Comparison of ENCODE assay signal across 12 cellular contexts in genomic region chr17:78253636-78253945, GRCh38. TPM values are rescaled to one million over a fixed set of nuclear protein-coding genes. Genes with fewer than 3 reads are reported as not detected.
DNase-seq lines count a peak whose midpoint lies in the region; ATAC-seq and TF ChIP-seq lines count a peak whose summit lies in the region.
"Not testable (repeated sequence)": the region's sequence is repeated elsewhere in the genome, so short reads cannot be mapped to it uniquely, and the experiment has no call there.
"Had no signal": no experiment of that assay in that cellular context is flagged by ENCODE, and none has a peak within 500 bp of the region (broad histone marks: within the 10 kb centered on the region; RNA-seq: fewer than 3 reads in every experiment).

No MANE protein-coding gene starts in this region.

- H3K4me1 Mint-ChIP-seq in WTC11 (peaks cover 31% of the 10 kb centered on the region), immature natural killer cell (peaks cover 20 to 23% of the 10 kb centered on the region in 2 donors)

- peak overlapping the region; percentile 74 for H3K4me3 Mint-ChIP-seq in WTC11
- H3K4me3 Mint-ChIP-seq in immature natural killer cell: peak overlapping the region; percentile 61 to 83 (median 82)

- peak overlapping the region; percentile 82 for H3K4me2 ChIP-seq in KMS-11

- not testable (repeated sequence) for H3K27me3 ChIP-seq in KMS-11 (ENCODE audit: insufficient read depth, low read depth); neuron (ENCODE audit: insufficient read depth, low read length)
- H3K27me3 ChIP-seq in subcutaneous abdominal adipose tissue (ENCODE audit: control insufficient read depth in 5 of 5, insufficient read depth in 4 of 5, low read length in 5 of 5): peaks cover 0 to 16% (median 7%) of the 10 kb centered on the region in 5 donors

- not testable (repeated sequence) for DNase-seq in WTC11 (ENCODE audit: low spot score); astrocyte of the spinal cord (ENCODE audit: low read depth, low spot score); epithelial cell of esophagus (ENCODE audit: low read depth); immature natural killer cell

- not testable (repeated sequence) for ATAC-seq in WTC11

- not testable (repeated sequence) for H3K9me3 Mint-ChIP-seq in WTC11, immature natural killer cell

- peak overlapping the region; percentile 95; the same call in 1 of the 2 replicates for H2AFZ ChIP-seq in KMS-11 (ENCODE audit: low read depth)
- H2AFZ ChIP-seq in neuron (ENCODE audit: low read depth, low read length): not testable (repeated sequence)

- H3K27ac Mint-ChIP-seq in WTC11 (peak overlapping the region; percentile 88; the same call in 1 of the 2 replicates), immature natural killer cell (peak overlapping the region in 1 of 6 donors; percentile 34)

- H3K4me1 ChIP-seq in KMS-11 (ENCODE audit: low read depth, poor library complexity, severe bottlenecking) (peaks cover 78% of the 10 kb centered on the region), neuron (ENCODE audit: insufficient read depth, low read length) (peaks cover 57% of the 10 kb centered on the region), subcutaneous abdominal adipose tissue (ENCODE audit: control insufficient read depth in 5 of 5, insufficient read depth in 5 of 5, low read length in 5 of 5) (peaks cover 0 to 61% (median 36%) of the 10 kb centered on the region in 5 donors)

- H3K36me3 Mint-ChIP-seq in WTC11, immature natural killer cell: not testable (repeated sequence)

- not testable (repeated sequence) for TF ChIP-seq CTCF in C4-2B (conservative IDR thresholded peaks at IDR 0.05); KMS-11 (conservative IDR thresholded peaks at IDR 0.05; ENCODE audit: low read depth, low read length); WTC11 (IDR thresholded peaks at IDR 0.05); astrocyte of the spinal cord (IDR thresholded peaks at IDR 0.05; ENCODE audit: low read depth, low read length); epithelial cell of esophagus (IDR thresholded peaks at IDR 0.05; ENCODE audit: insufficient read depth, low read depth, low read length, missing control alignments)

- H3K36me3 ChIP-seq in KMS-11 (ENCODE audit: insufficient read depth); neuron (ENCODE audit: insufficient read depth, low read length); subcutaneous abdominal adipose tissue (ENCODE audit: control insufficient read depth in 5 of 5, insufficient read depth in 5 of 5, low read length in 5 of 5): not testable (repeated sequence)

- not testable (repeated sequence) for H3K79me2 ChIP-seq in KMS-11 (ENCODE audit: insufficient read depth, low read depth)

- not testable (repeated sequence) for H4K20me1 ChIP-seq in KMS-11 (ENCODE audit: insufficient read depth)

- CTCF ChIA-PET in WTC11 (lab: Charles Lee): interaction anchor here (0.7 kb wide), 1 partner anchor 13 kb away, joined by 3 read pairs; no protein-coding TSS in a partner anchor

- H3K9me3 ChIP-seq in neuron (ENCODE audit: low read length); subcutaneous abdominal adipose tissue (ENCODE audit: control insufficient read depth in 5 of 5, low read length in 5 of 5): not testable (repeated sequence)

- not testable (repeated sequence) for H3K27me3 Mint-ChIP-seq in WTC11 (ENCODE audit: low read depth); immature natural killer cell (ENCODE audit: low read depth in 3 of 3)

- H3K9ac ChIP-seq in KMS-11 (peak overlapping the region; percentile 95; the same call in 1 of the 2 replicates), subcutaneous abdominal adipose tissue (ENCODE audit: low read length in 5 of 5) (peak overlapping the region in 3 of 5 donors; percentile 84 to 94 (median 84))

- POLR2A ChIA-PET in WTC11 (lab: Charles Lee): interaction anchor here (0.7 to 1.5 kb wide), 3 partner anchors 16 to 101 kb away, joined by 3 to 5 read pairs (median 3); no protein-coding TSS in a partner anchor

- not testable (repeated sequence) for H3K4me3 ChIP-seq in KMS-11 (IDR thresholded peaks at IDR 0.05; ENCODE audit: insufficient read depth, low read depth, low read length)
- H3K4me3 ChIP-seq in astrocyte of the spinal cord (ENCODE audit: low read depth, low read length): peak overlapping the region; percentile 68
- H3K4me3 ChIP-seq in epithelial cell of esophagus (ENCODE audit: low read length): peak overlapping the region; percentile 75
- peak overlapping the region; percentile 62 for H3K4me3 ChIP-seq in neuron (ENCODE audit: low read length)
- H3K4me3 ChIP-seq in subcutaneous abdominal adipose tissue (ENCODE audit: low read depth in 1 of 5, low read length in 5 of 5): peak overlapping the region; percentile 72 to 83 (median 75)

- in situ Hi-C loops in astrocyte of the spinal cord (cut with HindIII; ENCODE audit: low sequenced_read_pairs): not testable (repeated sequence)

- H3K27ac ChIP-seq in C4-2B: peak overlapping the region; percentile 92
- H3K27ac ChIP-seq in KMS-11: peak overlapping the region; percentile 77; the same call in 1 of the 2 replicates
- not testable (repeated sequence) for H3K27ac ChIP-seq in subcutaneous abdominal adipose tissue (ENCODE audit: low read depth, low read length)

RNA-seq across cellular contexts. Expression of gene TMEM235, which starts 22.2 kb away (rescaled TPM):
- total RNA-seq in WTC11 (2021): 0.24 to 0.41 TPM (median 0.27 TPM) in 3 replicates
- polyA plus RNA-seq in immature natural killer cell: not detected
- total RNA-seq: aorta, foreskin keratinocyte, HT-29, left ventricle myocardium superior had no signal
- polyA plus RNA-seq: aorta, foreskin keratinocyte had no signal

RNA-seq across cellular contexts. Expression of gene BIRC5, which starts 39.5 kb away (rescaled TPM):
- 115 to 117 TPM (median 117 TPM) in 3 replicates for total RNA-seq in WTC11 (2021)
- 1 to 10 TPM; 3.6 to 5.5 (median 4.5) TPM for polyA plus RNA-seq in immature natural killer cell
